In genomic region chr9:85909390-85909789, GRCh38 we compare ENCODE assay signal across 26 cellular contexts. TPM values are rescaled to one million over a fixed set of nuclear protein-coding genes. Genes with fewer than 3 reads are reported as not detected.
DNase-seq lines count a peak whose midpoint lies in the region; ATAC-seq and TF ChIP-seq lines count a peak whose summit lies in the region.
"Had no signal": no experiment of that assay in that cellular context is flagged by ENCODE, and none has a peak within 500 bp of the region (broad histone marks: within the 10 kb centered on the region; RNA-seq: fewer than 3 reads in every experiment).

No MANE protein-coding gene starts in this region.

- no peaks in the 10 kb centered on the region for H3K36me3 ChIP-seq in upper lobe of left lung
- H3K36me3 ChIP-seq in H7 (replicated peaks; ENCODE audit: control insufficient read depth, insufficient read depth, low read length): no peaks in the 10 kb centered on the region
- H3K36me3 ChIP-seq: BE2C, MG63, SJSA1 had no signal

- H3K27ac Mint-ChIP-seq in nephron progenitor cell: peak overlapping the region; percentile 90
- H3K27ac Mint-ChIP-seq: H9; T-helper 2 cell treated with Interferon-gamma antibody and Interleukin-4, amounts not matched to agents 5 μg/mL and 100 μg/mL, for 36 hours had no signal

- H3K4me1 ChIP-seq in upper lobe of left lung: no peaks in the 10 kb centered on the region
- H3K4me1 ChIP-seq: A549, SJSA1 had no signal

- H3K27ac ChIP-seq in upper lobe of left lung: no peak overlapping the region
- H3K27ac ChIP-seq: A549, PC-9, SJSA1 had no signal

- H3K9me3 Mint-ChIP-seq in nephron progenitor cell: no peaks in the 10 kb centered on the region
- H3K9me3 Mint-ChIP-seq: H9; T-helper 2 cell treated with Interferon-gamma antibody and Interleukin-4, amounts not matched to agents 5 μg/mL and 100 μg/mL, for 36 hours had no signal

- H3K4me1 Mint-ChIP-seq in nephron progenitor cell: peaks cover 7% of the 10 kb centered on the region
- H3K4me1 Mint-ChIP-seq: H9 had no signal

- DNase-seq in COLO829 (ENCODE audit: low spot score): peak; percentile 98
- DNase-seq in NCI-H146 treated with DMSO at 0.1 percent for 48 hours (lab: John Stamatoyannopoulos, UW; ENCODE audit: unreplicated experiment): peak; percentile 18
- DNase-seq in RPMI7951 (ENCODE audit: low read depth): peak; percentile 5
- no peak for DNase-seq in nephron progenitor cell
- DNase-seq in upper lobe of left lung: no peak
- no peak for DNase-seq in activated CD4-positive, CD25-positive, alpha-beta regulatory T cell (lab: John Stamatoyannopoulos, UW)
- DNase-seq in H7: no peak
- DNase-seq: BE2C; Calu3; CD8-positive, alpha-beta memory T cell; H9; MG63; NCI-H1105 treated with DMSO at 0.1 percent for 48 hours; NCI-H1694; NCI-H2029 treated with DMSO at 0.1 percent for 48 hours; NCI-H748 treated with DMSO at 0.1 percent for 48 hours; NK-92 treated with Interleukin-12 subunit alpha and Interleukin-12 subunit beta, amount 100 ng/mL, for 24 hours; PC-9; Right ventricle myocardium superior; RPMI8226; T-helper 1 cell had no signal

- no peak for TF ChIP-seq CTCF in nephron progenitor cell (IDR thresholded peaks at IDR 0.05)
- no peak for TF ChIP-seq CTCF in upper lobe of left lung (IDR thresholded peaks at IDR 0.05)

- 44 to 55% methylated on average over 1 of the region's 1 CpG for WGBS in upper lobe of left lung, 2 donors

- ATAC-seq in upper lobe of left lung (ENCODE audit: low FRiP score in 2 of 2): no peak
- ATAC-seq: A549, K562 had no signal

- TF ChIP-seq EP300 in upper lobe of left lung (IDR thresholded peaks at IDR 0.05): no peak

- H3K4me3 Mint-ChIP-seq in nephron progenitor cell: no peak overlapping the region
- H3K4me3 Mint-ChIP-seq: CD14-positive monocyte; CD8-positive, alpha-beta memory T cell; H9; T-helper 2 cell treated with Interferon-gamma antibody and Interleukin-4, amounts not matched to agents 5 μg/mL and 100 μg/mL, for 36 hours had no signal

- H3K27me3 Mint-ChIP-seq in nephron progenitor cell (ENCODE audit: low read depth, poor library complexity): peaks cover 3% of the 10 kb centered on the region

- no peak for TF ChIP-seq POLR2A in upper lobe of left lung (IDR thresholded peaks at IDR 0.05)

- H3K4me3 ChIP-seq in upper lobe of left lung: no peak overlapping the region
- H3K4me3 ChIP-seq in H7 (ENCODE audit: insufficient read depth, low read depth, low read length): no peak overlapping the region
- H3K4me3 ChIP-seq: A549, K562, MG63, PC-9, SJSA1 had no signal

- no peaks in the 10 kb centered on the region for H3K9me3 ChIP-seq in upper lobe of left lung
- H3K9me3 ChIP-seq: A549, BE2C, MG63, SJSA1 had no signal

- no peaks in the 10 kb centered on the region for H3K36me3 Mint-ChIP-seq in nephron progenitor cell (ENCODE audit: low read depth)
- H3K36me3 Mint-ChIP-seq: CD14-positive monocyte had no signal

- no peaks in the 10 kb centered on the region for H3K27me3 ChIP-seq in upper lobe of left lung
- no peaks in the 10 kb centered on the region for H3K27me3 ChIP-seq in H7 (ENCODE audit: control insufficient read depth, insufficient read depth, low read length)
- H3K27me3 ChIP-seq: BE2C, MG63, SJSA1 had no signal

RNA-seq across cellular contexts. Expression of gene NAA35, which starts 31.6 kb away (rescaled TPM):
- 11.6 and 13.6 TPM in 2 replicates for total RNA-seq in RPMI7951 (2014; rRNA removed; shearing (Covaris generic))
- total RNA-seq in upper lobe of left lung: 10 to 100 TPM in 5 of 6 donors, 1 to 10 TPM in 1; 9.1 to 25.4 (median 15.5) TPM
- 39.1 and 49.3 TPM in 2 replicates for total RNA-seq in H7 (2014; rRNA removed; shearing (Covaris generic))

Comparison
In these comparisons a context has a peak if more than half of its experiments do, and no peak if none do; other contexts are left out.
1. DNase-seq: peak in COLO829 (single experiment), NCI-H146 treated with DMSO at 0.1 percent for 48 hours (single experiment) and RPMI7951 (single experiment); none in nephron progenitor cell (single experiment), upper lobe of left lung (0 of 2), activated CD4-positive, CD25-positive, alpha-beta regulatory T cell (0 of 4) and H7 (single experiment).